ENCODE assay signal across 11 cellular contexts in genomic region chr7:148838905-148839304, GRCh38. TPM values are rescaled to one million over a fixed set of nuclear protein-coding genes. Genes with fewer than 3 reads are reported as not detected.
DNase-seq lines count a peak whose midpoint lies in the region; ATAC-seq and TF ChIP-seq lines count a peak whose summit lies in the region.
"Had no signal": no experiment of that assay in that cellular context is flagged by ENCODE, and none has a peak within 500 bp of the region (broad histone marks: within the 10 kb centered on the region; RNA-seq: fewer than 3 reads in every experiment).

No MANE protein-coding gene starts in this region.

- H3K4me3 ChIP-seq in BLaER1 treated with 17β-estradiol and CSF1 and Interleukin-3, amounts not matched to agents 10 nM and 100 nM: no peak overlapping the region
- H3K4me3 ChIP-seq in ascending aorta: no peak overlapping the region

- H3K4me1 ChIP-seq in BLaER1 treated with 17β-estradiol and CSF1 and Interleukin-3, amounts not matched to agents 10 nM and 100 nM: peaks cover 13 to 26% (median 21%) of the 10 kb centered on the region in 10 experiments
- no peaks in the 10 kb centered on the region for H3K4me1 ChIP-seq in ascending aorta

- H3K36me3 ChIP-seq in BLaER1 treated with 17β-estradiol and CSF1 and Interleukin-3, amounts not matched to agents 10 nM and 100 nM: peaks cover 0 to 100% (median 73%) of the 10 kb centered on the region in 11 experiments; a peak in 19 of 22 replicates
- no peaks in the 10 kb centered on the region for H3K36me3 ChIP-seq in ascending aorta

- H3K27me3 ChIP-seq in BLaER1 treated with 17β-estradiol and CSF1 and Interleukin-3, amounts not matched to agents 10 nM and 100 nM: no peaks in the 10 kb centered on the region
- H3K27me3 ChIP-seq in ascending aorta: no peaks in the 10 kb centered on the region

- H3K27ac Mint-ChIP-seq in central memory CD8-positive, alpha-beta T cell (ENCODE audit: low read depth): peak overlapping the region; percentile 11

- H3K4me1 Mint-ChIP-seq in central memory CD8-positive, alpha-beta T cell: peaks cover 28% of the 10 kb centered on the region

- intact Hi-C loops in ascending aorta (cut with DNase I): no loop called here

- peaks cover 5% of the 10 kb centered on the region for H3K9me3 Mint-ChIP-seq in central memory CD8-positive, alpha-beta T cell

- peaks cover 0 to 58% (median 30%) of the 10 kb centered on the region in 11 experiments; a peak in 15 of 22 replicates for H4K20me1 ChIP-seq in BLaER1 treated with 17β-estradiol and CSF1 and Interleukin-3, amounts not matched to agents 10 nM and 100 nM

- no peaks in the 10 kb centered on the region for H3K27me3 Mint-ChIP-seq in central memory CD8-positive, alpha-beta T cell

- H3K36me3 Mint-ChIP-seq in central memory CD8-positive, alpha-beta T cell (ENCODE audit: insufficient read depth): peaks cover 4% of the 10 kb centered on the region

- peak overlapping the region; percentile 0 to 77 (median 65); a peak in 14 of 22 replicates for H3K4me2 ChIP-seq in BLaER1 treated with 17β-estradiol and CSF1 and Interleukin-3, amounts not matched to agents 10 nM and 100 nM

- no peak overlapping the region for H3K9ac ChIP-seq in BLaER1 treated with 17β-estradiol and CSF1 and Interleukin-3, amounts not matched to agents 10 nM and 100 nM

- peak; percentile 46 for ATAC-seq in GM18868 (IDR thresholded peaks at IDR 0.05; ENCODE audit: unreplicated experiment)
- ATAC-seq in central memory CD8-positive, alpha-beta T cell (replicated peaks; ENCODE audit: extremely low read depth, poor library complexity, severe bottlenecking): peak; percentile 75
- ATAC-seq in HG03565 (IDR thresholded peaks at IDR 0.05; ENCODE audit: unreplicated experiment): no peak
- no peak for ATAC-seq in GM18511 (IDR thresholded peaks at IDR 0.05; ENCODE audit: unreplicated experiment)
- ATAC-seq: sciatic nerve had no signal

- no peak for TF ChIP-seq CTCF in ascending aorta (IDR thresholded peaks at IDR 0.05)

- DNase-seq in MV-4-11 (lab: John Stamatoyannopoulos, UW): peak; percentile 28
- no peak for DNase-seq in central memory CD8-positive, alpha-beta T cell (ENCODE audit: low spot score in 2 of 2)
- no peak for DNase-seq in ascending aorta (ENCODE audit: low spot score in 2 of 2)
- no peak for DNase-seq in NCI-H1436 treated with DMSO at 0.1 percent for 48 hours (lab: John Stamatoyannopoulos, UW)
- DNase-seq: activated gamma-delta T cell had no signal

- H3K4me3 Mint-ChIP-seq in central memory CD8-positive, alpha-beta T cell: peak overlapping the region; percentile 18

- peak overlapping the region in 7 of 11 experiments; percentile 10 to 71 (median 53); a peak in 10 of 22 replicates for H3K27ac ChIP-seq in BLaER1 treated with 17β-estradiol and CSF1 and Interleukin-3, amounts not matched to agents 10 nM and 100 nM
- no peak overlapping the region for H3K27ac ChIP-seq in ascending aorta
- H3K27ac ChIP-seq: C4-2B had no signal

- peaks cover 0 to 68% (median 41%) of the 10 kb centered on the region in 11 experiments; a peak in 14 of 22 replicates for H3K9me3 ChIP-seq in BLaER1 treated with 17β-estradiol and CSF1 and Interleukin-3, amounts not matched to agents 10 nM and 100 nM (replicated peaks in 1 of 11)
- no peaks in the 10 kb centered on the region for H3K9me3 ChIP-seq in ascending aorta

RNA-seq across cellular contexts. Expression of gene EZH2, which starts 45.2 kb away (rescaled TPM):
- not detected for total RNA-seq in ascending aorta

Comparison
In these comparisons a context has a peak if more than half of its experiments do, and no peak if none do; other contexts are left out.
1. H3K27ac ChIP-seq: peak in BLaER1 treated with 17β-estradiol and CSF1 and Interleukin-3, amounts not matched to agents 10 nM and 100 nM (7 of 11); none in ascending aorta (0 of 2).
2. ATAC-seq: peak in GM18868 (single experiment) and central memory CD8-positive, alpha-beta T cell (single experiment); none in HG03565 (single experiment) and GM18511 (single experiment).